15 cellular contexts compared by ENCODE assay signal in genomic region chr7:16398211-16399017, GRCh38. TPM values are rescaled to one million over a fixed set of nuclear protein-coding genes. Genes with fewer than 3 reads are reported as not detected.
DNase-seq lines count a peak whose midpoint lies in the region; ATAC-seq, FAIRE-seq and TF ChIP-seq lines count a peak whose summit lies in the region.
"Had no signal": no experiment of that assay in that cellular context is flagged by ENCODE, and none has a peak within 500 bp of the region (broad histone marks: within the 10 kb centered on the region; RNA-seq: fewer than 3 reads in every experiment).

No MANE protein-coding gene starts in this region.

- H3K36me3 Mint-ChIP-seq in astrocyte (ENCODE audit: low read depth, unreplicated experiment): peaks cover 24% of the 10 kb centered on the region
- H3K36me3 Mint-ChIP-seq in stimulated activated memory B cell treated with anti-CD40 and anti-IgM and Interleukin-4, amounts not matched to agents 10 μg/mL and 1 μg/mL and 100 μg/mL, for 72 hours: peaks cover 27% of the 10 kb centered on the region

- H3K27ac ChIP-seq in cardiac muscle cell (no peak overlapping the region), left ventricle myocardium inferior (replicated peaks) (no peak overlapping the region), astrocyte (ENCODE audit: low read depth, low read length) (no peak overlapping the region), iPS-18a (ENCODE audit: low read length) (no peak overlapping the region), thyroid gland (no peak overlapping the region)
- H3K27ac ChIP-seq: BLaER1 treated with 17β-estradiol and CSF1 and Interleukin-3, amounts not matched to agents 10 nM and 100 nM had no signal

- H3K27me3 Mint-ChIP-seq in astrocyte (ENCODE audit: low read depth, unreplicated experiment): no peaks in the 10 kb centered on the region
- H3K27me3 Mint-ChIP-seq in stimulated activated memory B cell treated with anti-CD40 and anti-IgM and Interleukin-4, amounts not matched to agents 10 μg/mL and 1 μg/mL and 100 μg/mL, for 72 hours: no peaks in the 10 kb centered on the region

- H3K4me1 ChIP-seq in cardiac muscle cell (ENCODE audit: low read depth) (no peaks in the 10 kb centered on the region), left ventricle myocardium inferior (no peaks in the 10 kb centered on the region), astrocyte (ENCODE audit: insufficient read depth, low read length) (no peaks in the 10 kb centered on the region), iPS-18a (ENCODE audit: control insufficient read depth, low read depth, low read length) (no peaks in the 10 kb centered on the region), thyroid gland (no peaks in the 10 kb centered on the region)
- H3K4me1 ChIP-seq: BLaER1 treated with 17β-estradiol and CSF1 and Interleukin-3, amounts not matched to agents 10 nM and 100 nM had no signal

- WGBS in thyroid gland, 2 donors: 96 to 97% methylated on average over 44 of the region's 44 CpGs

- H3K9me3 ChIP-seq in cardiac muscle cell (ENCODE audit: low read depth) (peaks cover 8% of the 10 kb centered on the region), left ventricle myocardium inferior (replicated peaks) (peaks cover 21% of the 10 kb centered on the region), astrocyte (ENCODE audit: insufficient read depth, low read depth, low read length) (peaks cover 41% of the 10 kb centered on the region), iPS-18a (ENCODE audit: control insufficient read depth, low read depth, low read length) (peaks cover 46% of the 10 kb centered on the region), thyroid gland (no peaks in the 10 kb centered on the region)

- no peak overlapping the region for H3K4me2 ChIP-seq in astrocyte (ENCODE audit: low read length)
- H3K4me2 ChIP-seq: BLaER1 treated with 17β-estradiol and CSF1 and Interleukin-3, amounts not matched to agents 10 nM and 100 nM had no signal

- FAIRE-seq in astrocyte (lab: Jason Lieb, UNC) (no peak), urothelium cell line (lab: Jason Lieb, UNC) (no peak)

- H2AFZ ChIP-seq in astrocyte (ENCODE audit: low read depth, low read length): no peak overlapping the region

- no peak overlapping the region for H3K9ac ChIP-seq in astrocyte (ENCODE audit: low read length)
- H3K9ac ChIP-seq in iPS-18a (ENCODE audit: low read length): no peak overlapping the region
- H3K9ac ChIP-seq: BLaER1 treated with 17β-estradiol and CSF1 and Interleukin-3, amounts not matched to agents 10 nM and 100 nM had no signal

- H3K27ac Mint-ChIP-seq in astrocyte (ENCODE audit: unreplicated experiment): no peak overlapping the region
- H3K27ac Mint-ChIP-seq in stimulated activated memory B cell treated with anti-CD40 and anti-IgM and Interleukin-4, amounts not matched to agents 10 μg/mL and 1 μg/mL and 100 μg/mL, for 72 hours: no peak overlapping the region

- ATAC-seq in stimulated activated memory B cell treated with anti-CD40 and anti-IgM and Interleukin-4, amounts not matched to agents 10 μg/mL and 1 μg/mL and 100 μg/mL, for 72 hours: no peak
- ATAC-seq: Panc1 had no signal

- no peaks in the 10 kb centered on the region for H3K27me3 ChIP-seq in cardiac muscle cell
- no peaks in the 10 kb centered on the region for H3K27me3 ChIP-seq in left ventricle myocardium inferior (ENCODE audit: low read depth)
- no peaks in the 10 kb centered on the region for H3K27me3 ChIP-seq in astrocyte (ENCODE audit: insufficient read depth, low read length)
- no peaks in the 10 kb centered on the region for H3K27me3 ChIP-seq in iPS-18a (ENCODE audit: control insufficient read depth, insufficient read depth, low read length)
- no peaks in the 10 kb centered on the region for H3K27me3 ChIP-seq in thyroid gland

- H3K79me2 ChIP-seq in astrocyte (ENCODE audit: insufficient read depth, low read length): no peaks in the 10 kb centered on the region

- H4K20me1 ChIP-seq in astrocyte (ENCODE audit: insufficient read depth, low read length): no peaks in the 10 kb centered on the region
- H4K20me1 ChIP-seq: BLaER1 treated with 17β-estradiol and CSF1 and Interleukin-3, amounts not matched to agents 10 nM and 100 nM had no signal

- H3K9me3 Mint-ChIP-seq in astrocyte (ENCODE audit: unreplicated experiment): peaks cover 38% of the 10 kb centered on the region
- H3K9me3 Mint-ChIP-seq in stimulated activated memory B cell treated with anti-CD40 and anti-IgM and Interleukin-4, amounts not matched to agents 10 μg/mL and 1 μg/mL and 100 μg/mL, for 72 hours: peaks cover 22% of the 10 kb centered on the region

- H3K4me3 ChIP-seq in cardiac muscle cell: no peak overlapping the region
- no peak overlapping the region for H3K4me3 ChIP-seq in left ventricle myocardium inferior
- H3K4me3 ChIP-seq in astrocyte (ENCODE audit: insufficient read depth, low read depth, low read length): no peak overlapping the region
- peak overlapping the region; percentile 4 for H3K4me3 ChIP-seq in iPS-18a (ENCODE audit: low read length)
- no peak overlapping the region for H3K4me3 ChIP-seq in thyroid gland (replicated peaks in 1 of 3)
- H3K4me3 ChIP-seq: BLaER1 treated with 17β-estradiol and CSF1 and Interleukin-3, amounts not matched to agents 10 nM and 100 nM had no signal

- TF ChIP-seq POLR2A in thyroid gland (IDR thresholded peaks at IDR 0.05): no peak

- no peaks in the 10 kb centered on the region for H3K4me1 Mint-ChIP-seq in astrocyte (ENCODE audit: low read depth, unreplicated experiment)
- H3K4me1 Mint-ChIP-seq in stimulated activated memory B cell treated with anti-CD40 and anti-IgM and Interleukin-4, amounts not matched to agents 10 μg/mL and 1 μg/mL and 100 μg/mL, for 72 hours: no peaks in the 10 kb centered on the region

- H3K36me3 ChIP-seq in cardiac muscle cell (no peaks in the 10 kb centered on the region), left ventricle myocardium inferior (peaks cover 6% of the 10 kb centered on the region), astrocyte (ENCODE audit: insufficient read depth, low read length) (no peaks in the 10 kb centered on the region), iPS-18a (ENCODE audit: control insufficient read depth, low read depth, low read length) (no peaks in the 10 kb centered on the region), thyroid gland (no peaks in the 10 kb centered on the region)

- no peak overlapping the region for H3K4me3 Mint-ChIP-seq in astrocyte (ENCODE audit: unreplicated experiment)
- H3K4me3 Mint-ChIP-seq in stimulated activated memory B cell treated with anti-CD40 and anti-IgM and Interleukin-4, amounts not matched to agents 10 μg/mL and 1 μg/mL and 100 μg/mL, for 72 hours: no peak overlapping the region

- DNase-seq in cardiac muscle cell (ENCODE audit: low read depth in 1 of 2, low spot score in 1 of 2) (peak; percentile 7 to 38), left ventricle myocardium inferior (no peak), astrocyte (ENCODE audit: low read depth) (peak; percentile 8), urothelium cell line (ENCODE audit: low spot score) (peak; percentile 9), NCI-H226 (no peak), thyroid gland (no peak)
- DNase-seq: 8988T, DMS153, NCI-H187 treated with DMSO at 0.1 percent for 48 hours, NCI-H510A treated with DMSO at 0.1 percent for 48 hours, Right ventricle myocardium superior had no signal

- no peak for TF ChIP-seq CTCF in cardiac muscle cell (IDR thresholded peaks at IDR 0.05; ENCODE audit: low read depth, low read length)
- no peak for TF ChIP-seq CTCF in left ventricle myocardium inferior (IDR thresholded peaks at IDR 0.05; ENCODE audit: borderline replicate concordance)
- no peak for TF ChIP-seq CTCF in astrocyte (IDR thresholded peaks at IDR 0.05; ENCODE audit: insufficient read depth, low read depth, low read length)
- no peak for TF ChIP-seq CTCF in thyroid gland (IDR thresholded peaks at IDR 0.05)

- intact Hi-C loops in left ventricle myocardium inferior (cut with micrococcal nuclease): no loop called here
- intact Hi-C loops in thyroid gland (cut with DNase I): no loop called here

RNA-seq across cellular contexts. Expression of gene CRPPA, which starts 22.9 kb away (rescaled TPM):
- 4.6 and 5.0 TPM in 2 replicates for total RNA-seq in cardiac muscle cell
- 5.6 and 6.1 TPM in 2 replicates for polyA plus RNA-seq in cardiac muscle cell
- total RNA-seq in left ventricle myocardium inferior: 8.3 TPM
- total RNA-seq in astrocyte: 3.6 and 3.9 TPM in 2 replicates
- 1 to 10 TPM; 1.5 to 4.0 (median 2.8) TPM for total RNA-seq in thyroid gland

Comparison
In these comparisons a context has a peak if more than half of its experiments do, and no peak if none do; other contexts are left out.
1. DNase-seq: peak in cardiac muscle cell (2 of 2), astrocyte (single experiment) and urothelium cell line (single experiment); none in left ventricle myocardium inferior (single experiment), NCI-H226 (single experiment) and thyroid gland (0 of 2).